8 cellular contexts compared by ENCODE assay signal in the genomic region with DNA sequence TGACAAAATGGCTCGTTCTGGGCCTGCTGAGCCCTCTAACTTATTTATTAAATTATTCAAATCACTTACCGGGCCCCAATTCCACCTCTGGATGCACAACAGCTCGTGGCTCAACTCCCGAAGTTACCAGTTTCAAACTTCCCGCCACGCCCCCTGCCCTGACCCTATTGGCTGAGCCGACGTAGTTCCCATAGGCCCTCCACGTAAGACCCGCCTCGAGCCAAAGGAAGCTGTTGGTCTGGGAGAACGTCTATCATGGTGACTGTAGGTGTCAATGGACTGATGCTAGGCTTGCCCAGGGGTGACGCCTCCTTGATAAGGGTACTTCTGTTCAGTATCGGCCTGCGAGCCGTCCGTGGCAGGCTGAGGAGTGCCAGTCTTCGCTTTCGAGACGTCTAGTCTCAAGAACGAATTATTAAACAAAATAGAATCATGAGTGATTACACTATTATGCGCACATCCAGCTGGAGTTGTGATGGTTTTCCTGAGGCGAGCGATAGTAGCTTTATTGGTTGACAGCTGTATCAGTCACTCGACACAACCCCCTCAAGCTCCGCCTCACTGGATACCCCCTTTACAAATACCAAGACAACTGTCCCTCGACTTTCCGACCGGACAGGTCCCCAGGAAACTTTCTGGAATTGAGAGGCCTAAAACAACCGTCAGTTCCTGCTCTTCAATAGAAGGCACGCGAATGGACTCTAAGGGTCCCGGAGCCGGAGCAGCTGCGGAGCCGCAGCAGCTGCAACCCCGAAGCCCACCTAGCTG. TPM values are rescaled to one million over a fixed set of nuclear protein-coding genes. Genes with fewer than 3 reads are reported as not detected.
DNase-seq lines count a peak whose midpoint lies in the region; ATAC-seq, FAIRE-seq and TF ChIP-seq lines count a peak whose summit lies in the region.

Gene CDCA3, minus strand, starts transcription at position 134 of the 768 bp plus-strand sequence. CDS start 334 bp downstream, outside the sequence.

- peak; percentile 59 for ATAC-seq in HG03439 (IDR thresholded peaks at IDR 0.05; ENCODE audit: unreplicated experiment)

- no peaks in the 10 kb centered on the region for H3K9me3 Mint-ChIP-seq in chondrocyte (ENCODE audit: low read depth)

- H3K27ac Mint-ChIP-seq in chondrocyte (ENCODE audit: unreplicated experiment), result peak within 1 kb of the TSS; percentile 99

- H3K9ac ChIP-seq in kidney (ENCODE audit: low read length in 2 of 2), result peak within 1 kb of the TSS; percentile 66 to 87

- peaks cover 37% of the 10 kb centered on the region for H3K4me1 Mint-ChIP-seq in chondrocyte (ENCODE audit: low read depth)

- peaks cover 5% of the 10 kb centered on the region in 2 donors for H3K36me3 ChIP-seq in kidney (ENCODE audit: control insufficient read depth in 1 of 2, insufficient read depth in 2 of 2, low read length in 2 of 2)

- H3K4me1 ChIP-seq in kidney (ENCODE audit: control insufficient read depth in 1 of 2, insufficient read depth in 1 of 2, low read depth in 1 of 2, low read length in 2 of 2), result peaks cover 6 to 11% of the 10 kb centered on the region in 2 donors

- H3K4me3 Mint-ChIP-seq in chondrocyte (ENCODE audit: unreplicated experiment), result peak within 1 kb of the TSS; percentile 94

- DNase-seq in AML-193 (lab: John Stamatoyannopoulos, UW), result peak; percentile 97 to 98
- DNase-seq in NCI-H510A treated with DMSO at 0.1 percent for 48 hours (lab: John Stamatoyannopoulos, UW), result peak; percentile 94
- peak; percentile 91 to 95 for DNase-seq in activated CD4-positive, alpha-beta T cell treated with anti-CD3 and anti-CD28 coated beads for 24 hours (ENCODE audit: low read depth in 2 of 2)
- DNase-seq in chondrocyte (ENCODE audit: low spot score), result no peak
- DNase-seq in kidney, result peak; percentile 97
- peak; percentile 98 for DNase-seq in stimulated activated CD4-positive, alpha-beta T cell treated with anti-CD3 and anti-CD28 coated beads, Interleukin-15, amount 100 ng/mL, for 24 hours

- no peak for TF ChIP-seq CTCF in chondrocyte (IDR thresholded peaks at IDR 0.05)
- TF ChIP-seq CTCF in kidney (IDR thresholded peaks at IDR 0.05; ENCODE audit: borderline replicate concordance, extremely low read depth, insufficient read depth), result no peak

- intact Hi-C loops in kidney (cut with DNase I), result no loop called here

- peak; percentile 89 for TF ChIP-seq POLR2A in GM19193 (IDR thresholded peaks at IDR 0.05; ENCODE audit: extremely low read depth, insufficient read depth, insufficient read length)

- H3K27me3 Mint-ChIP-seq in chondrocyte (ENCODE audit: low read depth), result no peaks in the 10 kb centered on the region

- peak within 1 kb of the TSS; percentile 92 for H3K27ac ChIP-seq in kidney (ENCODE audit: low read depth in 2 of 2, low read length in 2 of 2)

- H3K4me3 ChIP-seq in kidney (ENCODE audit: low read length in 2 of 2), result peak within 1 kb of the TSS; percentile 92 to 99

- peak; percentile 39 for FAIRE-seq in kidney (lab: Jason Lieb, UNC)

- peaks cover 17% of the 10 kb centered on the region for H3K36me3 Mint-ChIP-seq in chondrocyte (ENCODE audit: low read depth)

- H3K9me3 ChIP-seq in kidney (ENCODE audit: control insufficient read depth in 1 of 2, low read length in 2 of 2), result no peaks in the 10 kb centered on the region

RNA-seq across cellular contexts. Expression of gene CDCA3, which starts in this region (rescaled TPM):
- 4.1 to 7.5 TPM (median 5.6 TPM) in 3 replicates for total RNA-seq in chondrocyte
- 1.3 TPM for total RNA-seq in kidney
- 2.1 TPM for polyA plus RNA-seq in kidney (ENCODE audit: insufficient read depth, low read depth, low replicate concordance)
